Comparison of ENCODE assay signal across 8 cellular contexts in genomic region chr17:49210158-49211029, GRCh38. TPM values are rescaled to one million over a fixed set of nuclear protein-coding genes. Genes with fewer than 3 reads are reported as not detected.
DNase-seq lines count a peak whose midpoint lies in the region; FAIRE-seq and TF ChIP-seq lines count a peak whose summit lies in the region.

ABI3 (plus strand) TSS chr17:49210707; CDS start chr17:49210725, 18 bp downstream.
GNGT2 (minus strand) TSS chr17:49210574; CDS start chr17:49207422, 3,152 bp downstream.

- H3K9ac ChIP-seq in NT2/D1 (ENCODE audit: insufficient read length, low read depth): peak within 1 kb of the TSS; percentile 66

- POLR2A ChIA-PET in HEK293 (lab: Yijun Ruan, JAX): interaction anchor here (0.8 kb wide), 1 partner anchor 214 kb away, joined by 3 read pairs; no protein-coding TSS in a partner anchor

- no peaks in the 10 kb centered on the region for H3K36me3 Mint-ChIP-seq in glutamatergic neuron (ENCODE audit: unreplicated experiment)

- no peaks in the 10 kb centered on the region for H3K4me1 Mint-ChIP-seq in glutamatergic neuron (ENCODE audit: low read depth, unreplicated experiment)

- H3K4me3 ChIP-seq in HEK293 (ENCODE audit: low read depth, low read length) (no peak within 1 kb of the TSS), NT2/D1 (ENCODE audit: insufficient read length, low read depth) (peak within 1 kb of the TSS; percentile 38)

- H3K27me3 Mint-ChIP-seq in glutamatergic neuron (ENCODE audit: unreplicated experiment): peaks cover 9% of the 10 kb centered on the region

- no peak within 1 kb of the TSS for H3K27ac ChIP-seq in HEK293 (ENCODE audit: extremely low read depth, low read depth, low read length)

- no peak within 1 kb of the TSS for H3K27ac Mint-ChIP-seq in glutamatergic neuron (ENCODE audit: unreplicated experiment)

- TF ChIP-seq CTCF in HEK293 (tag by site-specific recombination; IDR thresholded peaks at IDR 0.05) (no peak), glutamatergic neuron (IDR thresholded peaks at IDR 0.05; ENCODE audit: partially characterized antibody, unreplicated experiment) (no peak)

- CTCF ChIA-PET in HEK293 (lab: Yijun Ruan, JAX): interaction anchor here (0.6 to 4.4 kb wide), 2 partner anchors 17 to 31 kb away, joined by 3 to 28 read pairs; no protein-coding TSS in a partner anchor

- FAIRE-seq in GM12892 (lab: Jason Lieb, UNC): peak; percentile 97

- H3K9me3 ChIP-seq in HEK293 (ENCODE audit: control insufficient read depth, insufficient read depth, low read depth, low read length): no peaks in the 10 kb centered on the region
- H3K9me3 ChIP-seq in NT2/D1 (ENCODE audit: insufficient read depth, low read length): no peaks in the 10 kb centered on the region

- peak; percentile 97 for TF ChIP-seq POLR2A in GM12892 (IDR thresholded peaks at IDR 0.05; ENCODE audit: low read depth, low read length)

- no peaks in the 10 kb centered on the region for H3K27me3 ChIP-seq in NT2/D1 (ENCODE audit: insufficient read depth, insufficient read length)

- no peak within 1 kb of the TSS for H3K4me3 Mint-ChIP-seq in glutamatergic neuron (ENCODE audit: unreplicated experiment)

- H3K36me3 ChIP-seq in HEK293 (ENCODE audit: control insufficient read depth in 2 of 2, insufficient read depth in 1 of 2, low read length in 2 of 2) (no peaks in the 10 kb centered on the region), NT2/D1 (ENCODE audit: insufficient read depth, insufficient read length, low read length) (peaks cover 3% of the 10 kb centered on the region)

- no peaks in the 10 kb centered on the region for H3K9me3 Mint-ChIP-seq in glutamatergic neuron (ENCODE audit: unreplicated experiment)

- H3K4me1 ChIP-seq in HEK293 (ENCODE audit: control insufficient read depth, insufficient read depth, low read length): no peaks in the 10 kb centered on the region
- no peaks in the 10 kb centered on the region for H3K4me1 ChIP-seq in NT2/D1 (ENCODE audit: insufficient read depth, insufficient read length)

- peak; percentile 92 for DNase-seq in GM12892 (ENCODE audit: insufficient read length)
- no peak for DNase-seq in NT2/D1 (ENCODE audit: low read depth, low spot score)
- peak; percentile 68 for DNase-seq in activated naive CD4-positive, alpha-beta T cell treated with Interleukin-2 at 50 U/mL for 16 hours
- peak; percentile 63 for DNase-seq in iPS-NIHi7 (ENCODE audit: extremely low spot score)
- DNase-seq in stimulated activated CD4-positive, alpha-beta T cell treated with anti-CD3 and anti-CD28 coated beads, Interleukin-4, amount 100 ng/mL, for 1 hour: peak; percentile 61
- DNase-seq in glutamatergic neuron: no peak
- no peak for DNase-seq in DMS79 treated with DMSO at 0.1 percent for 48 hours (lab: John Stamatoyannopoulos, UW)

TF ChIP-seq in HEK293, 187 proteins besides CTCF, POLR2A, EP300 and RAD21:
- TF ChIP-seq ZIC2 (tag by site-specific recombination; IDR thresholded peaks at IDR 0.05) (peak; percentile 25; the same call in 1 of the 2 replicates), ZNF596 (tag by site-specific recombination; IDR thresholded peaks at IDR 0.05) (no peak)

RNA-seq across cellular contexts. Expression of gene ABI3, which starts in this region (rescaled TPM):
- 22.7 TPM for polyA plus RNA-seq in GM12892 (2012; ENCODE audit: missing spikeins)
- total RNA-seq in glutamatergic neuron (ENCODE audit: unreplicated experiment): not detected

RNA-seq across cellular contexts. Expression of gene GNGT2, which starts in this region (rescaled TPM):
- polyA plus RNA-seq in GM12892 (2012; ENCODE audit: missing spikeins): 33.7 TPM
- not detected for total RNA-seq in glutamatergic neuron (ENCODE audit: unreplicated experiment)

Comparison
In these comparisons a context has a peak if more than half of its experiments do, and no peak if none do; other contexts are left out.
1. DNase-seq: peak in GM12892 (single experiment), activated naive CD4-positive, alpha-beta T cell treated with Interleukin-2 at 50 U/mL for 16 hours (single experiment), iPS-NIHi7 (single experiment) and stimulated activated CD4-positive, alpha-beta T cell treated with anti-CD3 and anti-CD28 coated beads, Interleukin-4, amount 100 ng/mL, for 1 hour (single experiment); none in NT2/D1 (single experiment), glutamatergic neuron (single experiment) and DMS79 treated with DMSO at 0.1 percent for 48 hours (single experiment).